In the genomic region with DNA sequence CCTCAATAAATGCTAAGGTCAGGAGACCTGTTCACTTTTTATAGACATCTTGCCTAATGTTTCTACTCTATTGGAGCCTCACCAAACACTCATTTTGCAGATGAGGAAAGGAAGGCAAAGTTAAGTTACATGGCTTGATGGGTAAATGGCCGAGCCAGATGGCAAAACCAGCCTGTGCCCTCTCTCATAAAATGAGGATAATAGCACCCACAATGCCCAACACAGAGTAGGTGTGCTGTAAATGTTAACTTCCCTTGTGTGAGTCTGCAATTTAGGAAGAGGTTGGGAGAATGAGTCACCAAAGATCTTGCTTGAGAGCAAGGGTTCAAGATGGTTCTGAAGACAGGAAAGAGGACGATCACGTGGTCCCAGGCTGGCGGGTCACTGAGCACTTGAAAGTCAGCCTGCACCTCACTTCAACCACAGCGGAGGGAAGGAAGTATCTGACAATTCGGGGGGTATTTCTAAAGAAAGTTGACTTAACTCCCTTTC, we compare ENCODE assay signal across 10 cellular contexts. TPM values are rescaled to one million over a fixed set of nuclear protein-coding genes. Genes with fewer than 3 reads are reported as not detected.
DNase-seq lines count a peak whose midpoint lies in the region; ATAC-seq and TF ChIP-seq lines count a peak whose summit lies in the region.
"Had no signal": no experiment of that assay in that cellular context is flagged by ENCODE, and none has a peak within 500 bp of the region (broad histone marks: within the 10 kb centered on the region; RNA-seq: fewer than 3 reads in every experiment).

No MANE protein-coding gene starts in this region.

- POLR2A ChIA-PET in MCF 10A (lab: Yijun Ruan, JAX) = no interaction called here

- H3K9me3 ChIP-seq in DND-41 (ENCODE audit: insufficient read depth, low read length, severe bottlenecking) = no peaks in the 10 kb centered on the region

- CTCF ChIA-PET in MCF 10A (lab: Yijun Ruan, JAX) = interaction anchor here (0.5 to 0.7 kb wide), 2 partner anchors 11 to 181 kb away, joined by 4 to 5 read pairs; no protein-coding TSS in a partner anchor

- DNase-seq in DND-41 (peak; percentile 60), SIG-M5 treated with dmso at 0.1 percent for 504 hours (lab: John Stamatoyannopoulos, UW; ENCODE audit: unreplicated experiment) (peak; percentile 92), T1000 (lab: John Stamatoyannopoulos, UW) (no peak), MCF 10A (ENCODE audit: unreplicated experiment) (no peak)
- DNase-seq in activated naive CD8-positive, alpha-beta T cell treated with anti-CD3 and anti-CD28 coated beads for 36 hours = peak; percentile 64
- peak; percentile 73 for DNase-seq in stimulated activated CD4-positive, alpha-beta T cell treated with anti-CD3 and anti-CD28 coated beads, Interleukin-15, amount 100 ng/mL, for 24 hours
- no peak for DNase-seq in stimulated activated naive CD4-positive, alpha-beta T cell (lab: John Stamatoyannopoulos, UW)
- DNase-seq: glutamatergic neuron, NCI-H2227 treated with DMSO at 0.1 percent for 48 hours had no signal

- H3K27me3 Mint-ChIP-seq in activated naive CD8-positive, alpha-beta T cell treated with anti-CD3 and anti-CD28 coated beads for 36 hours = peaks cover 8% of the 10 kb centered on the region
- no peaks in the 10 kb centered on the region for H3K27me3 Mint-ChIP-seq in MCF 10A (ENCODE audit: insufficient read depth, unreplicated experiment)

- peak overlapping the region; percentile 88 for H3K27ac Mint-ChIP-seq in activated naive CD8-positive, alpha-beta T cell treated with anti-CD3 and anti-CD28 coated beads for 36 hours
- H3K27ac Mint-ChIP-seq in MCF 10A (ENCODE audit: low read depth, unreplicated experiment) = no peak overlapping the region

- no peak overlapping the region for H3K27ac ChIP-seq in DND-41 (ENCODE audit: low read length)

- H3K4me3 Mint-ChIP-seq in activated naive CD8-positive, alpha-beta T cell treated with anti-CD3 and anti-CD28 coated beads for 36 hours = peak overlapping the region; percentile 90
- H3K4me3 Mint-ChIP-seq in MCF 10A (ENCODE audit: unreplicated experiment) = no peak overlapping the region

- H4K20me1 ChIP-seq in DND-41 (ENCODE audit: insufficient read depth, low read length) = no peaks in the 10 kb centered on the region

- no peak overlapping the region for H2AFZ ChIP-seq in DND-41 (ENCODE audit: low read depth, low read length)

- BruUV-seq in MCF 10A (replicated peaks; lab: Mats Ljungman, UMichigan) = no TSS peak

- H3K4me2 ChIP-seq in DND-41 (ENCODE audit: insufficient read depth, low read length) = no peak overlapping the region

- H3K9ac ChIP-seq in DND-41 (ENCODE audit: low read depth, low read length) = no peak overlapping the region

- H3K4me1 Mint-ChIP-seq in activated naive CD8-positive, alpha-beta T cell treated with anti-CD3 and anti-CD28 coated beads for 36 hours = peaks cover 68% of the 10 kb centered on the region
- H3K4me1 Mint-ChIP-seq in MCF 10A (ENCODE audit: insufficient read depth, unreplicated experiment) = peaks cover 23% of the 10 kb centered on the region

- no peaks in the 10 kb centered on the region for H3K4me1 ChIP-seq in DND-41 (ENCODE audit: insufficient read depth, low read length)

- no peaks in the 10 kb centered on the region for H3K79me2 ChIP-seq in DND-41 (ENCODE audit: insufficient read depth, low read length)

- TF ChIP-seq CTCF in DND-41 (IDR thresholded peaks at IDR 0.05; ENCODE audit: borderline replicate concordance, extremely low read depth, low read length, poor library complexity, severe bottlenecking) (no peak), MCF 10A (IDR thresholded peaks at IDR 0.05; ENCODE audit: unreplicated experiment) (no peak)

- H3K36me3 Mint-ChIP-seq in activated naive CD8-positive, alpha-beta T cell treated with anti-CD3 and anti-CD28 coated beads for 36 hours = peaks cover 67% of the 10 kb centered on the region
- no peaks in the 10 kb centered on the region for H3K36me3 Mint-ChIP-seq in MCF 10A (ENCODE audit: insufficient read depth, unreplicated experiment)

- peaks cover 4% of the 10 kb centered on the region for H3K9me3 Mint-ChIP-seq in activated naive CD8-positive, alpha-beta T cell treated with anti-CD3 and anti-CD28 coated beads for 36 hours
- H3K9me3 Mint-ChIP-seq in MCF 10A (ENCODE audit: unreplicated experiment) = no peaks in the 10 kb centered on the region

- peaks cover 37% of the 10 kb centered on the region for H3K27me3 ChIP-seq in DND-41 (ENCODE audit: insufficient read depth, low read length, poor library complexity)

- intact Hi-C loops in MCF 10A (cut with micrococcal nuclease) = no loop called here

- no peak overlapping the region for H3K4me3 ChIP-seq in DND-41 (ENCODE audit: low read depth in 1 of 2, low read length in 2 of 2)

- ATAC-seq in DND-41 (ENCODE audit: insufficient read depth, low read depth) = peak; percentile 73
- ATAC-seq in GM18520 (IDR thresholded peaks at IDR 0.05; ENCODE audit: unreplicated experiment) = no peak

- H3K36me3 ChIP-seq in DND-41 (ENCODE audit: insufficient read depth, low read length) = no peaks in the 10 kb centered on the region

RNA-seq across cellular contexts. Expression of a gene that starts 3.3 kb away (rescaled TPM):
- total RNA-seq in activated naive CD8-positive, alpha-beta T cell treated with anti-CD3 and anti-CD28 coated beads for 36 hours = 10 to 100 TPM; 18.6 to 19.6 TPM
- total RNA-seq in MCF 10A (2022) = 1.3 and 2.6 TPM in 2 replicates

Comparison
In these comparisons a context has a peak if more than half of its experiments do, and no peak if none do; other contexts are left out.
1. DNase-seq: peak in DND-41 (single experiment), SIG-M5 treated with dmso at 0.1 percent for 504 hours (single experiment), activated naive CD8-positive, alpha-beta T cell treated with anti-CD3 and anti-CD28 coated beads for 36 hours (single experiment) and stimulated activated CD4-positive, alpha-beta T cell treated with anti-CD3 and anti-CD28 coated beads, Interleukin-15, amount 100 ng/mL, for 24 hours (single experiment); none in T1000 (single experiment), stimulated activated naive CD4-positive, alpha-beta T cell (0 of 6) and MCF 10A (single experiment).